In genomic region chr10:89283174-89283987, GRCh38 we compare ENCODE assay signal across 9 cellular contexts. TPM values are rescaled to one million over a fixed set of nuclear protein-coding genes. Genes with fewer than 3 reads are reported as not detected.
A peak's percentile ranks its signal among the peaks of the same experiment; 100 is the strongest.
DNase-seq lines count a peak whose midpoint lies in the region; ATAC-seq, FAIRE-seq and TF ChIP-seq lines count a peak whose summit lies in the region.
"Had no signal": no experiment of that assay in that cellular context is flagged by ENCODE, and none has a peak within 500 bp of the region (broad histone marks: within the 10 kb centered on the region; RNA-seq: fewer than 3 reads in every experiment).

No MANE protein-coding gene starts in this region.

- H3K9ac ChIP-seq in HUES48 (ENCODE audit: low read depth, low read length) (peak overlapping the region; percentile 25; the same call in 1 of the 2 replicates), astrocyte (ENCODE audit: low read length) (peak overlapping the region; percentile 74)

- no peaks in the 10 kb centered on the region for H3K79me2 ChIP-seq in astrocyte (ENCODE audit: insufficient read depth, low read length)

- H3K27me3 Mint-ChIP-seq in astrocyte (ENCODE audit: low read depth, unreplicated experiment), result no peaks in the 10 kb centered on the region
- no peaks in the 10 kb centered on the region for H3K27me3 Mint-ChIP-seq in stimulated activated naive B cell treated with anti-CD40 and anti-IgM and Interleukin-4, amounts not matched to agents 10 μg/mL and 1 μg/mL and 100 μg/mL, for 72 hours
- no peaks in the 10 kb centered on the region for H3K27me3 Mint-ChIP-seq in activated CD4-positive, alpha-beta T cell treated with anti-CD3 and anti-CD28 coated beads for 36 hours
- peaks cover 20% of the 10 kb centered on the region for H3K27me3 Mint-ChIP-seq in activated CD4-positive, alpha-beta T cell treated with anti-CD3 and anti-CD28 coated beads, Interleukin-2, amount 10 ng/mL, durations not matched to agents 7 days and 5 days
- H3K27me3 Mint-ChIP-seq: memory B cell had no signal

- H3K36me3 ChIP-seq in HUES48 (ENCODE audit: control insufficient read depth, insufficient read depth, low read length), result no peaks in the 10 kb centered on the region
- H3K36me3 ChIP-seq in astrocyte (ENCODE audit: insufficient read depth, low read length), result no peaks in the 10 kb centered on the region
- H3K36me3 ChIP-seq in kidney epithelial cell (ENCODE audit: control insufficient read depth, insufficient read depth, low read length), result no peaks in the 10 kb centered on the region

- H3K27me3 ChIP-seq in HUES48 (ENCODE audit: control insufficient read depth, insufficient read depth, low read length), result no peaks in the 10 kb centered on the region
- H3K27me3 ChIP-seq in astrocyte (ENCODE audit: insufficient read depth, low read length), result no peaks in the 10 kb centered on the region
- H3K27me3 ChIP-seq in kidney epithelial cell (ENCODE audit: control insufficient read depth, insufficient read depth, low read length), result no peaks in the 10 kb centered on the region

- peak; percentile 81 for DNase-seq in astrocyte (ENCODE audit: low read depth)
- peak; percentile 69 for DNase-seq in kidney epithelial cell (ENCODE audit: low read depth)
- no peak for DNase-seq in stimulated activated naive B cell treated with anti-CD40 and anti-IgM and Interleukin-4, amounts not matched to agents 10 μg/mL and 1 μg/mL and 100 μg/mL, for 72 hours
- no peak for DNase-seq in RPMI8226
- no peak for DNase-seq in activated T-cell treated with anti-CD3 and anti-CD28 coated beads, Interleukin-2, amount 50 U/mL, for 48 hours
- no peak for DNase-seq in activated CD4-positive, alpha-beta T cell treated with anti-CD3 and anti-CD28 coated beads for 36 hours
- no peak for DNase-seq in activated CD4-positive, alpha-beta T cell treated with anti-CD3 and anti-CD28 coated beads, Interleukin-2, amount 10 ng/mL, durations not matched to agents 7 days and 5 days

- peak overlapping the region; percentile 86 for H3K27ac Mint-ChIP-seq in astrocyte (ENCODE audit: unreplicated experiment)
- H3K27ac Mint-ChIP-seq in stimulated activated naive B cell treated with anti-CD40 and anti-IgM and Interleukin-4, amounts not matched to agents 10 μg/mL and 1 μg/mL and 100 μg/mL, for 72 hours, result peak overlapping the region; percentile 32
- H3K27ac Mint-ChIP-seq in activated CD4-positive, alpha-beta T cell treated with anti-CD3 and anti-CD28 coated beads for 36 hours, result no peak overlapping the region
- H3K27ac Mint-ChIP-seq in activated CD4-positive, alpha-beta T cell treated with anti-CD3 and anti-CD28 coated beads, Interleukin-2, amount 10 ng/mL, durations not matched to agents 7 days and 5 days, result no peak overlapping the region
- H3K27ac Mint-ChIP-seq: memory B cell had no signal

- peak overlapping the region; percentile 80 for H3K4me2 ChIP-seq in astrocyte (ENCODE audit: low read length)

- no peaks in the 10 kb centered on the region for H4K20me1 ChIP-seq in astrocyte (ENCODE audit: insufficient read depth, low read length)

- peaks cover 42% of the 10 kb centered on the region for H3K4me1 Mint-ChIP-seq in astrocyte (ENCODE audit: low read depth, unreplicated experiment)
- H3K4me1 Mint-ChIP-seq in stimulated activated naive B cell treated with anti-CD40 and anti-IgM and Interleukin-4, amounts not matched to agents 10 μg/mL and 1 μg/mL and 100 μg/mL, for 72 hours, result peaks cover 8 to 16% of the 10 kb centered on the region in 2 donors
- H3K4me1 Mint-ChIP-seq in activated CD4-positive, alpha-beta T cell treated with anti-CD3 and anti-CD28 coated beads for 36 hours, result no peaks in the 10 kb centered on the region
- H3K4me1 Mint-ChIP-seq in activated CD4-positive, alpha-beta T cell treated with anti-CD3 and anti-CD28 coated beads, Interleukin-2, amount 10 ng/mL, durations not matched to agents 7 days and 5 days, result no peaks in the 10 kb centered on the region

- peaks cover 15% of the 10 kb centered on the region for H3K4me1 ChIP-seq in HUES48 (ENCODE audit: control insufficient read depth, insufficient read depth, low read length)
- H3K4me1 ChIP-seq in astrocyte (ENCODE audit: insufficient read depth, low read length), result peaks cover 42% of the 10 kb centered on the region

- TF ChIP-seq CTCF in astrocyte (IDR thresholded peaks at IDR 0.05; ENCODE audit: insufficient read depth, low read depth, low read length) (peak; percentile 3), kidney epithelial cell (IDR thresholded peaks at IDR 0.05; ENCODE audit: insufficient read depth, low read length, poor library complexity, severe bottlenecking) (no peak)

- peaks cover 2% of the 10 kb centered on the region for H3K36me3 Mint-ChIP-seq in astrocyte (ENCODE audit: low read depth, unreplicated experiment)
- no peaks in the 10 kb centered on the region for H3K36me3 Mint-ChIP-seq in stimulated activated naive B cell treated with anti-CD40 and anti-IgM and Interleukin-4, amounts not matched to agents 10 μg/mL and 1 μg/mL and 100 μg/mL, for 72 hours
- H3K36me3 Mint-ChIP-seq in activated CD4-positive, alpha-beta T cell treated with anti-CD3 and anti-CD28 coated beads for 36 hours (ENCODE audit: low read depth), result no peaks in the 10 kb centered on the region
- H3K36me3 Mint-ChIP-seq in activated CD4-positive, alpha-beta T cell treated with anti-CD3 and anti-CD28 coated beads, Interleukin-2, amount 10 ng/mL, durations not matched to agents 7 days and 5 days (ENCODE audit: low read depth), result no peaks in the 10 kb centered on the region
- H3K36me3 Mint-ChIP-seq: memory B cell had no signal

- CTCF ChIA-PET in activated CD4-positive, alpha-beta T cell treated with anti-CD3 and anti-CD28 coated beads for 36 hours (lab: Charles Lee), result interaction anchor here (1.2 kb wide), 1 partner anchor 44 kb away, joined by 3 read pairs; the partner anchor contains the start of gene IFIT3
- CTCF ChIA-PET in activated CD4-positive, alpha-beta T cell treated with anti-CD3 and anti-CD28 coated beads, Interleukin-2, amount 10 ng/mL, durations not matched to agents 7 days and 5 days (lab: Charles Lee), result interaction anchor here (0.6 to 1.7 kb wide), 2 partner anchors 12 to 712 kb away, joined by 3 to 4 read pairs; no protein-coding TSS in a partner anchor

- intact Hi-C loops in activated CD4-positive, alpha-beta T cell treated with anti-CD3 and anti-CD28 coated beads for 36 hours (cut with DNase I, micrococcal nuclease), result no loop called here

- peak; percentile 74 for FAIRE-seq in astrocyte (lab: Jason Lieb, UNC)

- H3K27ac ChIP-seq in HUES48 (ENCODE audit: low read depth, low read length) (peak overlapping the region; percentile 8), astrocyte (ENCODE audit: low read depth, low read length) (peak overlapping the region; percentile 80)

- H2AFZ ChIP-seq in astrocyte (ENCODE audit: low read depth, low read length), result peak overlapping the region; percentile 84

- H3K9me3 ChIP-seq in HUES48 (ENCODE audit: control insufficient read depth, insufficient read depth, low read length) (no peaks in the 10 kb centered on the region), astrocyte (ENCODE audit: insufficient read depth, low read depth, low read length) (no peaks in the 10 kb centered on the region)

- POLR2A ChIA-PET in activated CD4-positive, alpha-beta T cell treated with anti-CD3 and anti-CD28 coated beads for 36 hours (lab: Charles Lee), result interaction anchor here (0.6 kb wide), 1 partner anchor 463 kb away, joined by 3 read pairs; no protein-coding TSS in a partner anchor
- POLR2A ChIA-PET in activated CD4-positive, alpha-beta T cell treated with anti-CD3 and anti-CD28 coated beads, Interleukin-2, amount 10 ng/mL, durations not matched to agents 7 days and 5 days (lab: Charles Lee), result no interaction called here

- H3K4me3 ChIP-seq in HUES48 (ENCODE audit: low read depth, low read length) (no peak overlapping the region), astrocyte (ENCODE audit: insufficient read depth, low read depth, low read length) (peak overlapping the region; percentile 15), kidney epithelial cell (ENCODE audit: low read depth, low read length) (peak overlapping the region; percentile 12)

- peaks cover 8% of the 10 kb centered on the region for H3K9me3 Mint-ChIP-seq in astrocyte (ENCODE audit: unreplicated experiment)
- no peaks in the 10 kb centered on the region for H3K9me3 Mint-ChIP-seq in stimulated activated naive B cell treated with anti-CD40 and anti-IgM and Interleukin-4, amounts not matched to agents 10 μg/mL and 1 μg/mL and 100 μg/mL, for 72 hours
- H3K9me3 Mint-ChIP-seq in activated CD4-positive, alpha-beta T cell treated with anti-CD3 and anti-CD28 coated beads for 36 hours (ENCODE audit: low read depth), result no peaks in the 10 kb centered on the region
- H3K9me3 Mint-ChIP-seq in activated CD4-positive, alpha-beta T cell treated with anti-CD3 and anti-CD28 coated beads, Interleukin-2, amount 10 ng/mL, durations not matched to agents 7 days and 5 days, result no peaks in the 10 kb centered on the region
- H3K9me3 Mint-ChIP-seq: memory B cell had no signal

- peak overlapping the region; percentile 18 for H3K4me3 Mint-ChIP-seq in astrocyte (ENCODE audit: unreplicated experiment)
- no peak overlapping the region for H3K4me3 Mint-ChIP-seq in stimulated activated naive B cell treated with anti-CD40 and anti-IgM and Interleukin-4, amounts not matched to agents 10 μg/mL and 1 μg/mL and 100 μg/mL, for 72 hours
- no peak overlapping the region for H3K4me3 Mint-ChIP-seq in activated CD4-positive, alpha-beta T cell treated with anti-CD3 and anti-CD28 coated beads for 36 hours
- no peak overlapping the region for H3K4me3 Mint-ChIP-seq in activated CD4-positive, alpha-beta T cell treated with anti-CD3 and anti-CD28 coated beads, Interleukin-2, amount 10 ng/mL, durations not matched to agents 7 days and 5 days
- H3K4me3 Mint-ChIP-seq: memory B cell had no signal

- peak; percentile 66 to 76 for ATAC-seq in stimulated activated naive B cell treated with anti-CD40 and anti-IgM and Interleukin-4, amounts not matched to agents 10 μg/mL and 1 μg/mL and 100 μg/mL, for 72 hours (replicated peaks)
- no peak for ATAC-seq in activated CD4-positive, alpha-beta T cell treated with anti-CD3 and anti-CD28 coated beads for 36 hours

RNA-seq across cellular contexts. Expression of gene IFIT2, which starts 18.5 kb away (rescaled TPM):
- total RNA-seq in astrocyte (36.0 and 42.0 TPM in 2 replicates), kidney epithelial cell (9.2 and 9.4 TPM in 2 replicates)
- total RNA-seq in activated CD4-positive, alpha-beta T cell treated with anti-CD3 and anti-CD28 coated beads for 36 hours, result 10 to 100 TPM; 38.2 to 43.5 TPM
- 10 to 100 TPM in 1 of 2 experiments, 1 to 10 TPM in 1; 9.9 to 10.2 TPM for total RNA-seq in activated CD4-positive, alpha-beta T cell treated with anti-CD3 and anti-CD28 coated beads, Interleukin-2, amount 10 ng/mL, durations not matched to agents 7 days and 5 days

RNA-seq across cellular contexts. Expression of gene LIPA, which starts 31.8 kb away (rescaled TPM):
- total RNA-seq in astrocyte, result 70.1 and 70.2 TPM in 2 replicates
- 59.2 and 67.6 TPM in 2 replicates for total RNA-seq in kidney epithelial cell
- 10 to 100 TPM; 17.0 to 22.1 TPM for total RNA-seq in activated CD4-positive, alpha-beta T cell treated with anti-CD3 and anti-CD28 coated beads for 36 hours
- total RNA-seq in activated CD4-positive, alpha-beta T cell treated with anti-CD3 and anti-CD28 coated beads, Interleukin-2, amount 10 ng/mL, durations not matched to agents 7 days and 5 days, result 10 to 100 TPM; 32.6 to 34.3 TPM

RNA-seq across cellular contexts. Expression of gene IFIT3, which starts 44.4 kb away (rescaled TPM):
- total RNA-seq in astrocyte, result 171 and 193 TPM in 2 replicates
- total RNA-seq in kidney epithelial cell, result 14.8 and 20.8 TPM in 2 replicates
- total RNA-seq in activated CD4-positive, alpha-beta T cell treated with anti-CD3 and anti-CD28 coated beads for 36 hours, result 10 to 100 TPM; 19.2 to 21.1 TPM
- 10 to 100 TPM; 51.1 to 55.4 TPM for total RNA-seq in activated CD4-positive, alpha-beta T cell treated with anti-CD3 and anti-CD28 coated beads, Interleukin-2, amount 10 ng/mL, durations not matched to agents 7 days and 5 days

Comparison
In these comparisons a context has a peak if more than half of its experiments do, and no peak if none do; other contexts are left out.
1. DNase-seq: peak in astrocyte (single experiment) and kidney epithelial cell (single experiment); none in stimulated activated naive B cell treated with anti-CD40 and anti-IgM and Interleukin-4, amounts not matched to agents 10 μg/mL and 1 μg/mL and 100 μg/mL, for 72 hours (single experiment), RPMI8226 (single experiment), activated T-cell treated with anti-CD3 and anti-CD28 coated beads, Interleukin-2, amount 50 U/mL, for 48 hours (0 of 2), activated CD4-positive, alpha-beta T cell treated with anti-CD3 and anti-CD28 coated beads for 36 hours (single experiment) and activated CD4-positive, alpha-beta T cell treated with anti-CD3 and anti-CD28 coated beads, Interleukin-2, amount 10 ng/mL, durations not matched to agents 7 days and 5 days (single experiment).
2. H3K27ac Mint-ChIP-seq: peak in astrocyte (single experiment) and stimulated activated naive B cell treated with anti-CD40 and anti-IgM and Interleukin-4, amounts not matched to agents 10 μg/mL and 1 μg/mL and 100 μg/mL, for 72 hours (single experiment); none in activated CD4-positive, alpha-beta T cell treated with anti-CD3 and anti-CD28 coated beads for 36 hours (single experiment) and activated CD4-positive, alpha-beta T cell treated with anti-CD3 and anti-CD28 coated beads, Interleukin-2, amount 10 ng/mL, durations not matched to agents 7 days and 5 days (single experiment).